In the genomic region with DNA sequence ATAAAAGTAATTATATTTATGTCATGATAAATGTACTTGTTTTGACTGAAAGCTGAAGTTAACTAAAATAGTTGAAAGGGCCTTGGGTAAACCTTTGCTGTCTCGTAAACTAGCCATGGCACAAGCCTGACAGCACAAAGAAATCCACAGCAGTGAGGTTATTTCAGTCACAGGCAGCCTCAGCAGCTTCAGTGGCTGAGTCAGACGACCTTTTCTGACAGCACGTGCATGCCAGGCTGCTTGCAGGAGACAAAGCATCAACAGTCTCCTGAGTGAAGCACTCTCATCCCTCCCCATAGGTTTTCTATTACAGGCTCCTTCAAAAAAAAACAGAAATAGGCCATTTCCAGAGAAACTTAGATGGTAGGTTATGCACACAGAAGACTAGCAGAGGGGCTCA, we compare ENCODE assay signal across 9 cellular contexts. TPM values are rescaled to one million over a fixed set of nuclear protein-coding genes. Genes with fewer than 3 reads are reported as not detected.
DNase-seq lines count a peak whose midpoint lies in the region; ATAC-seq, FAIRE-seq and TF ChIP-seq lines count a peak whose summit lies in the region.
"Had no signal": no experiment of that assay in that cellular context is flagged by ENCODE, and none has a peak within 500 bp of the region (broad histone marks: within the 10 kb centered on the region; RNA-seq: fewer than 3 reads in every experiment).

No MANE protein-coding gene starts in this region.

- dilution Hi-C loops in endothelial cell of umbilical vein (cut with MboI; ENCODE audit: extremely low pct_ligation_motif_present, low sequenced_read_pairs) = no loop called here

- no peaks in the 10 kb centered on the region for H3K9me3 ChIP-seq in endothelial cell of umbilical vein (replicated peaks; ENCODE audit: control insufficient read depth, insufficient read depth, low read length)

- peak overlapping the region; percentile 60 for H3K27ac ChIP-seq in endothelial cell of umbilical vein (ENCODE audit: insufficient read depth, low read depth, low read length)
- H3K27ac ChIP-seq: HL-60 had no signal

- H3K4me1 ChIP-seq in endothelial cell of umbilical vein (ENCODE audit: control insufficient read depth, extremely low read depth, insufficient read depth, low read length) = peaks cover 38% of the 10 kb centered on the region

- ATAC-seq in natural killer cell = no peak

- CTCF ChIA-PET in endothelial cell of umbilical vein (lab: Charles Lee) = interaction anchor here (1.3 to 5.1 kb wide), 8 partner anchors 8 to 119 kb away, joined by 3 to 23 read pairs (median 8); no protein-coding TSS in a partner anchor

- peaks cover 21% of the 10 kb centered on the region for H3K36me3 Mint-ChIP-seq in natural killer cell

- H3K9me3 Mint-ChIP-seq in natural killer cell = no peaks in the 10 kb centered on the region

- no peaks in the 10 kb centered on the region for H4K20me1 ChIP-seq in endothelial cell of umbilical vein (replicated peaks; ENCODE audit: control insufficient read depth, extremely low read depth, insufficient read depth, low read length)

- FAIRE-seq in endothelial cell of umbilical vein (lab: Jason Lieb, UNC) = peak; percentile 94

- no peaks in the 10 kb centered on the region for H3K79me2 ChIP-seq in endothelial cell of umbilical vein (ENCODE audit: control insufficient read depth, insufficient read depth, low read length)

- intact Hi-C loops in endothelial cell of umbilical vein (cut with micrococcal nuclease) (loop anchor here (1.0 to 2.0 kb wide), 2 partner anchors 46 to 69 kb away; partner anchors contain the start of gene RIMOC1), natural killer cell (cut with micrococcal nuclease) (no loop called here)

- in situ Hi-C loops in KBM-7 (cut with MboI; ENCODE audit: low pct_unique_long_range_greater_than_20kb, low sequenced_read_pairs) = no loop called here

- H3K9ac ChIP-seq in endothelial cell of umbilical vein (replicated peaks; ENCODE audit: extremely low read depth, insufficient read depth, low read length) = peak overlapping the region; percentile 43

- BruUV-seq in endothelial cell of umbilical vein (replicated peaks; lab: Mats Ljungman, UMichigan) = no TSS peak

- H3K4me2 ChIP-seq in endothelial cell of umbilical vein (ENCODE audit: insufficient read depth, low read length) = no peak overlapping the region

- H3K36me3 ChIP-seq in endothelial cell of umbilical vein (ENCODE audit: control insufficient read depth in 2 of 2, extremely low read depth in 1 of 2, insufficient read depth in 2 of 2, low read length in 2 of 2) = peaks cover 0 to 4% of the 10 kb centered on the region in 2 experiments

- TF ChIP-seq CTCF in endothelial cell of umbilical vein (IDR thresholded peaks at IDR 0.05; ENCODE audit: extremely low read depth in 1 of 2, insufficient read depth in 1 of 2, low read depth in 1 of 2, low read length in 2 of 2) = no peak
- TF ChIP-seq CTCF in natural killer cell (IDR thresholded peaks at IDR 0.05) = no peak

- H2AFZ ChIP-seq in endothelial cell of umbilical vein (ENCODE audit: low read depth, low read length) = no peak overlapping the region

- no peaks in the 10 kb centered on the region for H3K9me1 ChIP-seq in endothelial cell of umbilical vein (replicated peaks; ENCODE audit: control insufficient read depth, extremely low read depth, insufficient read depth, low read length)

- DNase-seq in GM04503 (ENCODE audit: low read depth) = peak; percentile 63
- peak; percentile 25 for DNase-seq in NCI-H460 (ENCODE audit: extremely low read depth, low read depth)
- DNase-seq in endothelial cell of umbilical vein (ENCODE audit: low read depth, low spot score) = peak; percentile 89
- DNase-seq in non-pigmented ciliary epithelial cell (ENCODE audit: low read depth) = peak; percentile 30
- DNase-seq in effector CD4-positive, alpha-beta T cell = no peak
- DNase-seq in natural killer cell = no peak
- no peak for DNase-seq in activated CD4-positive, alpha-beta T cell treated with anti-CD3 and anti-CD28 coated beads for 1 hour
- no peak for DNase-seq in KBM-7

- no peak overlapping the region for H3K27ac Mint-ChIP-seq in natural killer cell

- H3K4me3 Mint-ChIP-seq in natural killer cell = no peak overlapping the region

- H3K4me3 ChIP-seq in endothelial cell of umbilical vein (replicated peaks in 1 of 3; ENCODE audit: insufficient read depth in 1 of 3, low read depth in 1 of 3, low read length in 3 of 3) = no peak overlapping the region

- POLR2A ChIA-PET in endothelial cell of umbilical vein (lab: Charles Lee) = interaction anchor here (0.6 kb wide), 1 partner anchor 1205 kb away, joined by 3 read pairs; no protein-coding TSS in a partner anchor

- TF ChIP-seq POLR2A in endothelial cell of umbilical vein (IDR thresholded peaks at IDR 0.05; ENCODE audit: low read depth, low read length) = peak; percentile 29

- no peaks in the 10 kb centered on the region for H3K27me3 ChIP-seq in endothelial cell of umbilical vein (ENCODE audit: control insufficient read depth in 2 of 2, insufficient read depth in 2 of 2, low read length in 2 of 2)

- no peaks in the 10 kb centered on the region for H3K27me3 Mint-ChIP-seq in natural killer cell (ENCODE audit: low read depth in 2 of 2)

- peaks cover 5 to 24% of the 10 kb centered on the region in 2 donors for H3K4me1 Mint-ChIP-seq in natural killer cell

TF ChIP-seq in endothelial cell of umbilical vein, 7 proteins besides CTCF, POLR2A, EP300 and RAD21:
- TF ChIP-seq FOS (IDR thresholded peaks at IDR 0.05; ENCODE audit: borderline replicate concordance, insufficient read depth, low read length) (peak; percentile 73), POLR2AphosphoS5 (IDR thresholded peaks at IDR 0.05; ENCODE audit: insufficient read depth, low read depth, low read length) (no peak), MYC (IDR thresholded peaks at IDR 0.05; ENCODE audit: low read depth, low read length) (peak; percentile 29)
- TF ChIP-seq, protein P1, sequence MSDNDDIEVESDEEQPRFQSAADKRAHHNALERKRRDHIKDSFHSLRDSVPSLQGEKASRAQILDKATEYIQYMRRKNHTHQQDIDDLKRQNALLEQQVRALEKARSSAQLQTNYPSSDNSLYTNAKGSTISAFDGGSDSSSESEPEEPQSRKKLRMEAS (IDR thresholded peaks at IDR 0.05; ENCODE audit: insufficient read depth, insufficient read length) = peak; percentile 72

RNA-seq across cellular contexts. Expression of gene OXCT1, which starts 34.6 kb away (rescaled TPM):
- total RNA-seq in NCI-H460 (2014; rRNA removed; shearing (Covaris generic)) = 27.2 and 27.9 TPM in 2 replicates
- 39.5 and 50.4 TPM in 2 replicates for polyA plus RNA-seq in NCI-H460 (2014; cell fraction: nucleus; rRNA removed)
- total RNA-seq in endothelial cell of umbilical vein = 33.7 and 37.4 TPM in 2 replicates
- polyA plus RNA-seq in endothelial cell of umbilical vein = 10.3 and 12.8 TPM in 2 replicates
- polyA plus RNA-seq in endothelial cell of umbilical vein (2011; cell fraction: cytosol; rRNA removed) = 18.7 and 20.7 TPM in 2 replicates
- 28.2 and 30.7 TPM in 2 replicates for polyA plus RNA-seq in endothelial cell of umbilical vein (2011; cell fraction: nucleus; rRNA removed)
- 39.1 and 44.9 TPM in 2 replicates for polyA plus RNA-seq in endothelial cell of umbilical vein (2012)
- 25.8 and 29.0 TPM in 2 replicates for polyA minus RNA-seq in endothelial cell of umbilical vein
- 28.5 TPM for polyA minus RNA-seq in endothelial cell of umbilical vein (2011; cell fraction: cytosol; rRNA and poly(A)+ RNA removed)
- 27.1 and 39.2 TPM in 2 replicates for polyA minus RNA-seq in endothelial cell of umbilical vein (2011; cell fraction: nucleus; rRNA and poly(A)+ RNA removed)
- total RNA-seq in natural killer cell = 10 to 100 TPM; 17.1 to 19.9 (median 18.0) TPM

Comparison
In these comparisons a context has a peak if more than half of its experiments do, and no peak if none do; other contexts are left out.
1. DNase-seq: peak in GM04503 (single experiment), NCI-H460 (single experiment), endothelial cell of umbilical vein (single experiment) and non-pigmented ciliary epithelial cell (single experiment); none in effector CD4-positive, alpha-beta T cell (single experiment), natural killer cell (single experiment), activated CD4-positive, alpha-beta T cell treated with anti-CD3 and anti-CD28 coated beads for 1 hour (single experiment) and KBM-7 (single experiment).